ENCODE assay signal across 1 cellular context in genomic region chr17:72151565-72152391, GRCh38.
A peak's percentile ranks its signal among the peaks of the same experiment; 100 is the strongest.
TF ChIP-seq lines count a peak whose summit lies in the region.

No MANE protein-coding gene starts in this region.

TF ChIP-seq in HepG2, 621 proteins besides CTCF, POLR2A, EP300 and RAD21 (continued from another document):
- TF ChIP-seq ZBED4 (CRISPR knock-in tag; IDR thresholded peaks at IDR 0.05; ENCODE audit: borderline replicate concordance): peak; percentile 65; the same call in 1 of the 2 replicates
- peak; percentile 97 for TF ChIP-seq FOSL1 (CRISPR knock-in tag; IDR thresholded peaks at IDR 0.05; ENCODE audit: borderline replicate concordance)
- peak; percentile 43; the same call in 1 of the 2 replicates for TF ChIP-seq ZNF12 (CRISPR knock-in tag; IDR thresholded peaks at IDR 0.05)
- peak; percentile 37 for TF ChIP-seq RBM39 (IDR thresholded peaks at IDR 0.05; ENCODE audit: low read depth, low read length, poor library complexity, severe bottlenecking)
- TF ChIP-seq ZNF432 (CRISPR knock-in tag; IDR thresholded peaks at IDR 0.05; ENCODE audit: borderline replicate concordance): no peak
- TF ChIP-seq GMEB1 (CRISPR knock-in tag; IDR thresholded peaks at IDR 0.05; ENCODE audit: borderline replicate concordance): peak; percentile 26; the same call in 1 of the 2 replicates
- 0 out of 2 replicates have a peak, but pooled peaks have one; percentile 53 for TF ChIP-seq ZBTB38 (CRISPR knock-in tag; IDR thresholded peaks at IDR 0.05)
- peak; percentile 72 for TF ChIP-seq PITX1 (CRISPR knock-in tag; IDR thresholded peaks at IDR 0.05)
- peak; percentile 85; the same call in 1 of the 2 replicates for TF ChIP-seq AHDC1 (CRISPR knock-in tag; IDR thresholded peaks at IDR 0.05; ENCODE audit: borderline replicate concordance)
- TF ChIP-seq ZNF614 (CRISPR knock-in tag; IDR thresholded peaks at IDR 0.05; ENCODE audit: borderline replicate concordance): peak; percentile 84; the same call in 1 of the 2 replicates
- TF ChIP-seq ZNF800 (CRISPR knock-in tag; IDR thresholded peaks at IDR 0.05): peak; percentile 35; the same call in 1 of the 2 replicates
- TF ChIP-seq DPF2 (CRISPR knock-in tag; IDR thresholded peaks at IDR 0.05; ENCODE audit: borderline replicate concordance, low read depth): peak; percentile 54; the same call in 1 of the 2 replicates
- TF ChIP-seq PAF1 (CRISPR knock-in tag; IDR thresholded peaks at IDR 0.05): no peak
- TF ChIP-seq IRF2 (CRISPR knock-in tag; IDR thresholded peaks at IDR 0.05): peak; percentile 68
- no peak for TF ChIP-seq MATR3 (CRISPR knock-in tag; IDR thresholded peaks at IDR 0.05)
- peak; percentile 72 for TF ChIP-seq PHF21A (CRISPR knock-in tag; IDR thresholded peaks at IDR 0.05)
- peak in 1 of 2 experiments; percentile 31; a peak in 1 of 4 replicates for TF ChIP-seq KLF16 (CRISPR knock-in tag; IDR thresholded peaks at IDR 0.05)
- peak; percentile 31; the same call in 1 of the 2 replicates for TF ChIP-seq HNF4A (CRISPR knock-in tag; IDR thresholded peaks at IDR 0.05)
- no peak for TF ChIP-seq ZNF3 (CRISPR knock-in tag; IDR thresholded peaks at IDR 0.05)
- TF ChIP-seq ARID4A (CRISPR knock-in tag; IDR thresholded peaks at IDR 0.05; ENCODE audit: borderline replicate concordance): no peak; the same call in 1 of the 2 replicates
- peak; percentile 98 for TF ChIP-seq SOX5 (CRISPR knock-in tag; IDR thresholded peaks at IDR 0.05; ENCODE audit: borderline replicate concordance)
- TF ChIP-seq RCOR2 (CRISPR knock-in tag; IDR thresholded peaks at IDR 0.05): peak; percentile 90
- peak; percentile 34; the same call in 1 of the 2 replicates for TF ChIP-seq ZBTB37 (CRISPR knock-in tag; IDR thresholded peaks at IDR 0.05)
- TF ChIP-seq ZNF17 (CRISPR knock-in tag; IDR thresholded peaks at IDR 0.05): no peak
